Comparison of ENCODE assay signal across 14 cellular contexts in genomic region chr15:63323798-63324651, GRCh38. TPM values are rescaled to one million over a fixed set of nuclear protein-coding genes. Genes with fewer than 3 reads are reported as not detected.
A peak's percentile ranks its signal among the peaks of the same experiment; 100 is the strongest.
DNase-seq lines count a peak whose midpoint lies in the region; ATAC-seq and TF ChIP-seq lines count a peak whose summit lies in the region.
"Had no signal": no experiment of that assay in that cellular context is flagged by ENCODE, and none has a peak within 500 bp of the region (broad histone marks: within the 10 kb centered on the region; RNA-seq: fewer than 3 reads in every experiment).

No MANE protein-coding gene starts in this region.

- H3K9me3 Mint-ChIP-seq in Calu3 (ENCODE audit: low read depth, unreplicated experiment) (no peaks in the 10 kb centered on the region), nephron progenitor cell (no peaks in the 10 kb centered on the region)
- H3K9me3 Mint-ChIP-seq: stimulated activated naive CD8-positive, alpha-beta T cell treated with anti-CD3 and anti-CD28 coated beads, Interleukin-15, amount 100 ng/mL, for 72 hours had no signal

- no peaks in the 10 kb centered on the region for H3K27me3 Mint-ChIP-seq in Calu3 (ENCODE audit: unreplicated experiment)
- H3K27me3 Mint-ChIP-seq in nephron progenitor cell (ENCODE audit: low read depth, poor library complexity) = no peaks in the 10 kb centered on the region
- H3K27me3 Mint-ChIP-seq: stimulated activated naive CD8-positive, alpha-beta T cell treated with anti-CD3 and anti-CD28 coated beads, Interleukin-15, amount 100 ng/mL, for 72 hours had no signal

- no peak overlapping the region for H3K4me3 Mint-ChIP-seq in Calu3 (ENCODE audit: low read depth, unreplicated experiment)
- no peak overlapping the region for H3K4me3 Mint-ChIP-seq in nephron progenitor cell
- H3K4me3 Mint-ChIP-seq: stimulated activated naive CD8-positive, alpha-beta T cell treated with anti-CD3 and anti-CD28 coated beads, Interleukin-15, amount 100 ng/mL, for 72 hours had no signal

- H3K4me1 Mint-ChIP-seq in Calu3 (ENCODE audit: low read depth, unreplicated experiment) (no peaks in the 10 kb centered on the region), nephron progenitor cell (peaks cover 17% of the 10 kb centered on the region)

- no peaks in the 10 kb centered on the region for H3K36me3 Mint-ChIP-seq in Calu3 (ENCODE audit: insufficient read depth, unreplicated experiment)
- peaks cover 21% of the 10 kb centered on the region for H3K36me3 Mint-ChIP-seq in nephron progenitor cell (ENCODE audit: low read depth)

- H3K27ac Mint-ChIP-seq in Calu3 (ENCODE audit: unreplicated experiment) (no peak overlapping the region), nephron progenitor cell (peak overlapping the region; percentile 39)

- BruUV-seq in Calu3 (replicated peaks; lab: Mats Ljungman, UMichigan) = TSS peak; percentile 51

- no peak for DNase-seq in Calu3
- peak; percentile 33 for DNase-seq in LHCN-M2 (ENCODE audit: low read depth)
- peak; percentile 40 for DNase-seq in cerebellum (ENCODE audit: low spot score)
- no peak for DNase-seq in nephron progenitor cell
- no peak for DNase-seq in NCI-H1105 (lab: John Stamatoyannopoulos, UW)
- DNase-seq in NCI-H2227 treated with DMSO at 0.1 percent for 48 hours (lab: John Stamatoyannopoulos, UW) = no peak
- DNase-seq: activated naive CD4-positive, alpha-beta T cell treated with anti-CD3 and anti-CD28 coated beads, Interleukin-2, amount 50 U/mL, for 16 hours; DMS79; foreskin keratinocyte; NCI-H1092 treated with DMSO at 0.1 percent for 48 hours; stimulated activated naive CD8-positive, alpha-beta T cell treated with anti-CD3 and anti-CD28 coated beads, Interleukin-15, amount 100 ng/mL, for 72 hours; uterus had no signal

- CTCF ChIA-PET in Calu3 (lab: Charles Lee) = interaction anchor here (0.7 kb wide), 1 partner anchor 32 kb away, joined by 5 read pairs; no protein-coding TSS in a partner anchor

- intact Hi-C loops in Calu3 (cut with micrococcal nuclease; ENCODE audit: unreplicated experiment) = no loop called here

- TF ChIP-seq CTCF in Calu3 (IDR thresholded peaks at IDR 0.05; ENCODE audit: unreplicated experiment) = no peak
- no peak for TF ChIP-seq CTCF in nephron progenitor cell (IDR thresholded peaks at IDR 0.05)

- no peak for ATAC-seq in HG03469 (IDR thresholded peaks at IDR 0.05; ENCODE audit: unreplicated experiment)
- no peak for ATAC-seq in GM21529 (IDR thresholded peaks at IDR 0.05; ENCODE audit: unreplicated experiment)
- ATAC-seq: foreskin keratinocyte; stimulated activated naive CD8-positive, alpha-beta T cell treated with anti-CD3 and anti-CD28 coated beads, Interleukin-15, amount 100 ng/mL, for 72 hours had no signal

RNA-seq across cellular contexts. Expression of gene APH1B, which starts 46.6 kb away (rescaled TPM):
- total RNA-seq in Calu3 (2022) (11.4 and 11.6 TPM in 2 replicates), LHCN-M2 (2014; rRNA removed) (27.3 and 32.8 TPM in 2 replicates), cerebellum (22.2 TPM)
- 17.8 TPM for polyA plus RNA-seq in LHCN-M2 (2012)

RNA-seq across cellular contexts. Expression of gene CA12, which starts 57.6 kb away (rescaled TPM):
- 21.5 and 26.0 TPM in 2 replicates for total RNA-seq in Calu3 (2022)
- total RNA-seq in LHCN-M2 (2014; rRNA removed) = 4.9 and 5.2 TPM in 2 replicates
- 0.84 TPM for polyA plus RNA-seq in LHCN-M2 (2012)
- 39.9 TPM for total RNA-seq in cerebellum

Comparison
In these comparisons a context has a peak if more than half of its experiments do, and no peak if none do; other contexts are left out.
1. DNase-seq: peak in LHCN-M2 (single experiment) and cerebellum (single experiment); none in Calu3 (single experiment), nephron progenitor cell (single experiment), NCI-H1105 (single experiment) and NCI-H2227 treated with DMSO at 0.1 percent for 48 hours (single experiment).